In the genomic region with DNA sequence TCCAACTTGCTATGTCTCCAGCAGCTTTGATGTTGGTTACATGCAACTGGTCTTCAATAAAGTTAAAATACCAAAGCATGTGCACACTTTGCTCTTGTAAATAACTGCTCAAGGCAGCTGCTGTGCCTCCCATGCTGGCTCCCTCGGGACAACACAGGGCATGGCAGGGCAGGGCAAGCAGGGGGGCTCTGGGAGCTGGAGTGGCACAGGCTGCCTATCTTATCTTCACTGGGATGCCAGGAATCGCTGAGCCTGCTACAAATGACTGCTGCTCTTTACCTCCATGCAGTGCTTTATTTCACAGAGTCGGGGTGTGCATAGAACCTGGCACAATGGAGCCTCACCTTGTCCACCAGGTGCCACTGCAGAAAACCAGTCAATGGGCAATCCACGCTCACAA, we compare ENCODE assay signal across 12 cellular contexts.
"Had no signal": no experiment of that assay in that cellular context is flagged by ENCODE, and none has a peak within 500 bp of the region (broad histone marks: within the 10 kb centered on the region; RNA-seq: fewer than 3 reads in every experiment).

No MANE protein-coding gene starts in this region.

- H3K27me3 ChIP-seq: stomach, tibial artery had no signal

- H3K27ac ChIP-seq: epithelial cell of prostate, skin epidermis, tibial artery had no signal

- ATAC-seq: activated T-helper 17 cell treated with anti-CD3 and anti-CD28 coated beads, Interleukin-2, amount 50 U/mL, for 72 hours; effector memory CD8-positive, alpha-beta T cell; naive thymus-derived CD8-positive, alpha-beta T cell had no signal

- H3K9me3 ChIP-seq: stomach, tibial artery had no signal

- DNase-seq: activated B cell treated with CpG ODN at 0.5 μM for 24 hours; activated CD4-positive, alpha-beta T cell treated with anti-CD3 and anti-CD28 coated beads, Interleukin-2, amount 10 ng/mL, durations not matched to agents 7 days and 5 days; activated CD8-positive, alpha-beta memory T cell treated with anti-CD3 and anti-CD28 coated beads for 24 hours; activated naive CD4-positive, alpha-beta T cell treated with anti-CD3 and anti-CD28 coated beads for 36 hours; effector memory CD8-positive, alpha-beta T cell; mammary epithelial cell; naive thymus-derived CD8-positive, alpha-beta T cell; tibial artery had no signal

- H3K4me3 ChIP-seq: skin epidermis, stomach, tibial artery had no signal
